In the genomic region with DNA sequence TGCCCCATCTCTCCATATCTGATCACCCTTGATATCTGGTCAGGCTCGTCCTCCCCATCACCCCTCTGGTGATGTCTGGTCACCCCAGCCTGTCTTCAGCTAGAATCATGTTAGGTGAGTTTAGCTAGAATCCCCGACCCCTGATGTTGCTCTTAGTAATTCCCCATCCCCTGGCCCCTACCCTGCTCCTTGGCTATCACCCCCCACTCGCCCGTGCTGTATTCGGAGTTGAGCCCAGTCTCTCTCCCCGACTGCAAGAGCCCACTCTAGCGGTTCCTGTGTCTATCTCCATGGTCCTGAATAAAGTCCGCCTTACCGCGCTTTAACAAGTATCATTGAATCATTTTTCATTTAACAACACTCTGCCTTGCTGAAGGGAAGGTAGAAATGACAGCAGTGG, we compare ENCODE assay signal across 24 cellular contexts. TPM values are rescaled to one million over a fixed set of nuclear protein-coding genes. Genes with fewer than 3 reads are reported as not detected.
"Had no signal": no experiment of that assay in that cellular context is flagged by ENCODE, and none has a peak within 500 bp of the region (broad histone marks: within the 10 kb centered on the region; RNA-seq: fewer than 3 reads in every experiment).

No MANE protein-coding gene starts in this region.

- H3K9me3 ChIP-seq: body of pancreas, SJCRH30, tibial artery had no signal

- FAIRE-seq: endothelial cell of umbilical vein, frontal cortex, TTC549 had no signal

- DNase-seq: activated CD4-positive, alpha-beta T cell treated with anti-CD3 and anti-CD28 coated beads, Interleukin-2, amount 50 U/mL, for 1 hour; activated CD4-positive, CD25-positive, alpha-beta regulatory T cell treated with anti-CD3 and anti-CD28 coated beads, Interleukin-2, amount 50 U/mL, for 72 hours; activated CD8-positive, alpha-beta memory T cell treated with anti-CD3 and anti-CD28 coated beads, Interleukin-2, amount 50 U/mL, for 48 hours; activated T-cell treated with anti-CD3 and anti-CD28 coated beads, Interleukin-2, amount 50 U/mL, for 48 hours; anterior cingulate cortex; caudate nucleus; dermis blood vessel endothelial cell; effector memory CD4-positive, alpha-beta T cell; hippocampal formation; occipital lobe; retina; SJCRH30; stimulated activated CD4-positive, alpha-beta T cell treated with anti-CD3 and anti-CD28 coated beads, Interleukin-12 subunit alpha, Interleukin-12 subunit beta, amount 100 ng/mL, for 4 hours; stimulated activated CD4-positive, alpha-beta T cell treated with anti-CD3 and anti-CD28 coated beads, Interleukin-4, amount 100 ng/mL, for 4 hours; substantia nigra; T-helper 1 cell; WERI-Rb-1 had no signal

- ATAC-seq: body of pancreas; esophagus mucosa; naive thymus-derived CD8-positive, alpha-beta T cell had no signal

- H3K27ac ChIP-seq: body of pancreas, SJCRH30, tibial artery, WERI-Rb-1 had no signal

- H3K27me3 ChIP-seq: body of pancreas, SJCRH30, tibial artery had no signal

- H3K36me3 ChIP-seq: SJCRH30, tibial artery, WERI-Rb-1 had no signal

- H3K4me1 ChIP-seq: body of pancreas, SJCRH30 had no signal

- H3K4me3 ChIP-seq: body of pancreas, SJCRH30, tibial artery had no signal

RNA-seq across cellular contexts. Expression of a gene that starts 33.7 kb away (rescaled TPM):
- total RNA-seq: endothelial cell of umbilical vein; naive thymus-derived CD8-positive, alpha-beta T cell; SJCRH30 had no signal
- polyA plus RNA-seq: endothelial cell of umbilical vein had no signal
